38 cellular contexts compared by ENCODE assay signal in genomic region chr20:58526411-58526810, GRCh38. TPM values are rescaled to one million over a fixed set of nuclear protein-coding genes. Genes with fewer than 3 reads are reported as not detected.
"Had no signal": no experiment of that assay in that cellular context is flagged by ENCODE, and none has a peak within 500 bp of the region (broad histone marks: within the 10 kb centered on the region; RNA-seq: fewer than 3 reads in every experiment).

No MANE protein-coding gene starts in this region.

- H3K4me3 Mint-ChIP-seq: activated B cell treated with CpG ODN at 0.5 μM for 24 hours; activated CD4-positive, alpha-beta memory T cell treated with anti-CD3 and anti-CD28 coated beads for 36 hours; activated CD4-positive, alpha-beta T cell treated with anti-CD3 and anti-CD28 coated beads, Interleukin-2, amount 10 ng/mL, durations not matched to agents 24 days and 14 days; activated CD8-positive, alpha-beta T cell treated with anti-CD3 and anti-CD28 coated beads for 36 hours; activated naive CD4-positive, alpha-beta T cell treated with anti-CD3 and anti-CD28 coated beads, Interleukin-2, amount 10 ng/mL, durations not matched to agents 7 days and 5 days; activated naive CD4-positive, alpha-beta T cell treated with anti-CD3 and anti-CD28 coated beads, Interleukin-2, amount 50 U/mL, for 24 hours; activated naive CD8-positive, alpha-beta T cell; activated naive CD8-positive, alpha-beta T cell treated with anti-CD3 and anti-CD28 coated beads, Interleukin-2, amount 10 ng/mL, durations not matched to agents 7 days and 5 days; activated naive CD8-positive, alpha-beta T cell treated with anti-CD3 and anti-CD28 coated beads, Interleukin-2, amount 50 U/mL, for 24 hours; activated T-cell treated with anti-CD3 and anti-CD28 coated beads, Interleukin-2, amount 50 U/mL, for 4 hours; activated T-cell treated with anti-CD3 and anti-CD28 coated beads, Interleukin-2, amount 50 U/mL, for 72 hours; activated T-helper 1 cell treated with anti-CD3 and anti-CD28 coated beads, Interleukin-12 subunit alpha, Interleukin-12 subunit beta, Interleukin-2, Interleukin-4 antibody, amounts not matched to agents 30 ng/mL and 10 ng/mL and 1 ng/mL, durations not matched to agents 14 hours and 24 hours and 36 hours; activated T-helper 17 cell treated with anti-CD3 and anti-CD28 coated beads, Interleukin-2, amount 50 U/mL, for 72 hours; T-helper 1 cell treated with Interleukin-12 subunit alpha and Interleukin-12 subunit beta and Interleukin-4 antibody, amounts not matched to agents 30 μg/mL and 1 μg/mL, for 36 hours; T-helper 2 cell treated with Interferon-gamma antibody and Interleukin-4, amounts not matched to agents 5 μg/mL and 100 μg/mL, for 36 hours had no signal

- H3K4me1 Mint-ChIP-seq: activated B cell treated with CpG ODN at 0.5 μM for 24 hours; activated CD4-positive, alpha-beta T cell treated with anti-CD3 and anti-CD28 coated beads, Interleukin-2, amount 10 ng/mL, durations not matched to agents 24 days and 14 days; activated naive CD4-positive, alpha-beta T cell treated with anti-CD3 and anti-CD28 coated beads, Interleukin-2, amount 10 ng/mL, durations not matched to agents 7 days and 5 days; activated naive CD4-positive, alpha-beta T cell treated with anti-CD3 and anti-CD28 coated beads, Interleukin-2, amount 50 U/mL, for 24 hours; activated naive CD8-positive, alpha-beta T cell treated with anti-CD3 and anti-CD28 coated beads, Interleukin-2, amount 10 ng/mL, durations not matched to agents 7 days and 5 days; activated T-helper 17 cell treated with anti-CD3 and anti-CD28 coated beads, Interleukin-2, amount 50 U/mL, for 72 hours had no signal

- H3K27me3 ChIP-seq: ascending aorta, body of pancreas, brain microvascular endothelial cell, breast epithelium had no signal

- H3K27ac Mint-ChIP-seq: activated B cell treated with CpG ODN at 0.5 μM for 24 hours; activated CD4-positive, alpha-beta memory T cell treated with anti-CD3 and anti-CD28 coated beads for 36 hours; activated CD4-positive, alpha-beta T cell treated with anti-CD3 and anti-CD28 coated beads, Interleukin-2, amount 10 ng/mL, durations not matched to agents 24 days and 14 days; activated CD8-positive, alpha-beta T cell treated with anti-CD3 and anti-CD28 coated beads for 36 hours; activated naive CD4-positive, alpha-beta T cell treated with anti-CD3 and anti-CD28 coated beads, Interleukin-2, amount 10 ng/mL, durations not matched to agents 7 days and 5 days; activated naive CD4-positive, alpha-beta T cell treated with anti-CD3 and anti-CD28 coated beads, Interleukin-2, amount 50 U/mL, for 24 hours; activated naive CD8-positive, alpha-beta T cell; activated naive CD8-positive, alpha-beta T cell treated with anti-CD3 and anti-CD28 coated beads, Interleukin-2, amount 10 ng/mL, durations not matched to agents 7 days and 5 days; activated naive CD8-positive, alpha-beta T cell treated with anti-CD3 and anti-CD28 coated beads, Interleukin-2, amount 50 U/mL, for 24 hours; activated T-cell treated with anti-CD3 and anti-CD28 coated beads, Interleukin-2, amount 50 U/mL, for 72 hours; activated T-helper 1 cell treated with anti-CD3 and anti-CD28 coated beads, Interleukin-12 subunit alpha, Interleukin-12 subunit beta, Interleukin-2, Interleukin-4 antibody, amounts not matched to agents 30 ng/mL and 10 ng/mL and 1 ng/mL, durations not matched to agents 14 hours and 24 hours and 36 hours; activated T-helper 17 cell treated with anti-CD3 and anti-CD28 coated beads, Interleukin-2, amount 50 U/mL, for 72 hours; T-helper 1 cell treated with Interleukin-12 subunit alpha and Interleukin-12 subunit beta and Interleukin-4 antibody, amounts not matched to agents 30 μg/mL and 1 μg/mL, for 36 hours; T-helper 2 cell treated with Interferon-gamma antibody and Interleukin-4, amounts not matched to agents 5 μg/mL and 100 μg/mL, for 36 hours had no signal

- H3K36me3 Mint-ChIP-seq: activated naive CD4-positive, alpha-beta T cell treated with anti-CD3 and anti-CD28 coated beads, Interleukin-2, amount 10 ng/mL, durations not matched to agents 7 days and 5 days had no signal

- DNase-seq: activated B cell treated with CpG ODN at 0.5 μM for 24 hours; activated CD4-positive, alpha-beta memory T cell treated with anti-CD3 and anti-CD28 coated beads for 36 hours; activated CD4-positive, alpha-beta T cell treated with anti-CD3 and anti-CD28 coated beads for 4 hours; activated CD4-positive, alpha-beta T cell treated with anti-CD3 and anti-CD28 coated beads, Interleukin-2, amount 10 ng/mL, durations not matched to agents 24 days and 14 days; activated CD4-positive, alpha-beta T cell treated with anti-CD3 and anti-CD28 coated beads, Interleukin-2, amount 50 U/mL, for 1 hour; activated CD4-positive, alpha-beta T cell treated with anti-CD3 and anti-CD28 coated beads, Interleukin-2, amount 50 U/mL, for 4 hours; activated CD4-positive, CD25-positive, alpha-beta regulatory T cell treated with anti-CD3 and anti-CD28 coated beads, Interleukin-2, amount 50 U/mL, for 72 hours; activated CD8-positive, alpha-beta memory T cell treated with anti-CD3 and anti-CD28 coated beads, Interleukin-2, amount 50 U/mL, for 4 hours; activated CD8-positive, alpha-beta T cell treated with anti-CD3 and anti-CD28 coated beads for 36 hours; activated gamma-delta T cell; activated naive CD4-positive, alpha-beta T cell treated with anti-CD3 and anti-CD28 coated beads, Interleukin-2, amount 10 ng/mL, durations not matched to agents 7 days and 5 days; activated naive CD4-positive, alpha-beta T cell treated with Interleukin-2 at 50 U/mL for 16 hours; activated naive CD8-positive, alpha-beta T cell treated with anti-CD3 and anti-CD28 coated beads, Interleukin-2, amount 10 ng/mL, durations not matched to agents 7 days and 5 days; activated naive CD8-positive, alpha-beta T cell treated with anti-CD3 and anti-CD28 coated beads, Interleukin-2, amount 50 U/mL, for 24 hours; activated T-cell treated with anti-CD3 and anti-CD28 coated beads for 4 hours; activated T-cell treated with anti-CD3 and anti-CD28 coated beads, Interleukin-2, amount 50 U/mL, for 1 hour; activated T-cell treated with anti-CD3 and anti-CD28 coated beads, Interleukin-2, amount 50 U/mL, for 4 hours; activated T-cell treated with anti-CD3 and anti-CD28 coated beads, Interleukin-2, amount 50 U/mL, for 72 hours; amygdala; anterior cingulate cortex; body of pancreas; brain microvascular endothelial cell; central memory CD4-positive, alpha-beta T cell; T-helper 2 cell; T-helper 9 cell had no signal

- H3K4me1 ChIP-seq: body of pancreas, breast epithelium had no signal

- FAIRE-seq: colon, TTC549 had no signal

- H3K36me3 ChIP-seq: ascending aorta, brain microvascular endothelial cell, breast epithelium had no signal

- H3K9me3 ChIP-seq: body of pancreas had no signal

- H3K4me3 ChIP-seq: ascending aorta, body of pancreas, breast epithelium had no signal

- H3K27me3 Mint-ChIP-seq: activated B cell treated with CpG ODN at 0.5 μM for 24 hours; activated CD4-positive, alpha-beta memory T cell treated with anti-CD3 and anti-CD28 coated beads for 36 hours; activated naive CD4-positive, alpha-beta T cell treated with anti-CD3 and anti-CD28 coated beads, Interleukin-2, amount 50 U/mL, for 24 hours; activated naive CD8-positive, alpha-beta T cell; activated naive CD8-positive, alpha-beta T cell treated with anti-CD3 and anti-CD28 coated beads, Interleukin-2, amount 50 U/mL, for 24 hours; activated T-helper 17 cell treated with anti-CD3 and anti-CD28 coated beads, Interleukin-2, amount 50 U/mL, for 72 hours had no signal

- H3K27ac ChIP-seq: ascending aorta, body of pancreas, brain microvascular endothelial cell, breast epithelium, VCaP had no signal

RNA-seq across cellular contexts. Expression of gene APCDD1L, which starts 11.2 kb away (rescaled TPM):
- total RNA-seq: activated B cell treated with CpG ODN at 0.5 μM for 24 hours; activated CD4-positive, alpha-beta memory T cell treated with anti-CD3 and anti-CD28 coated beads for 36 hours; activated CD4-positive, alpha-beta T cell treated with anti-CD3 and anti-CD28 coated beads, Interleukin-2, amount 10 ng/mL, durations not matched to agents 24 days and 14 days; activated CD8-positive, alpha-beta memory T cell treated with anti-CD3 and anti-CD28 coated beads for 36 hours; activated CD8-positive, alpha-beta T cell treated with anti-CD3 and anti-CD28 coated beads for 36 hours; activated naive CD8-positive, alpha-beta T cell treated with anti-CD3 and anti-CD28 coated beads, Interleukin-2, amount 10 ng/mL, durations not matched to agents 7 days and 5 days; activated T-cell treated with anti-CD3 and anti-CD28 coated beads, Interleukin-2, amount 50 U/mL, for 4 hours; activated T-cell treated with anti-CD3 and anti-CD28 coated beads, Interleukin-2, amount 50 U/mL, for 72 hours; activated T-helper 1 cell treated with anti-CD3 and anti-CD28 coated beads, Interleukin-12 subunit alpha, Interleukin-12 subunit beta, Interleukin-2, Interleukin-4 antibody, amounts not matched to agents 30 ng/mL and 10 ng/mL and 1 ng/mL, durations not matched to agents 14 hours and 24 hours and 36 hours; activated T-helper 17 cell treated with anti-CD3 and anti-CD28 coated beads, Interleukin-2, amount 50 U/mL, for 72 hours; cerebellum had no signal
